Comparison of ENCODE assay signal across 1 cellular context in the genomic region with DNA sequence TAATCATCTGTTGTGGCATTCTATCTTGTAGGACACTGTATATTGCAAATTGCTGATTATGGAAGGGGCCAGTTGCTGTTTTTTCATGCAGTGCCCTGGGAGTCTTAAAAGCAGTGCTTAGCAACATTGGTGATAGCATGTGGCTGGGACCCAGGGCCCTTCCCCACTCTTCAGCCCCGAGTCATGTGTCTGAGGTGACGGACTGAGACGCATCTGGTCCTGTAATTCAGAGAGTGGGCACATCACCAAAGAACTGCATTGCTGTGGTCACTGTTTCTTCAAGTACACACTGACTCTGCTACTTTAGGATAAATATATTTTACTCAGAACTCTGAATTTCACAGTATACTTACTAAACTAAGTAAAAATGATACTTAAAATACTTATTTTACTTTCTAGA.
TF ChIP-seq lines count a peak whose summit lies in the region.

No MANE protein-coding gene starts in this region.

TF ChIP-seq in SK-N-SH treated with all-trans-retinoic acid at 6 μM for 48 hours, 23 proteins besides CTCF, POLR2A, EP300 and RAD21 (continued from another document):
- TF ChIP-seq, protein P1, sequence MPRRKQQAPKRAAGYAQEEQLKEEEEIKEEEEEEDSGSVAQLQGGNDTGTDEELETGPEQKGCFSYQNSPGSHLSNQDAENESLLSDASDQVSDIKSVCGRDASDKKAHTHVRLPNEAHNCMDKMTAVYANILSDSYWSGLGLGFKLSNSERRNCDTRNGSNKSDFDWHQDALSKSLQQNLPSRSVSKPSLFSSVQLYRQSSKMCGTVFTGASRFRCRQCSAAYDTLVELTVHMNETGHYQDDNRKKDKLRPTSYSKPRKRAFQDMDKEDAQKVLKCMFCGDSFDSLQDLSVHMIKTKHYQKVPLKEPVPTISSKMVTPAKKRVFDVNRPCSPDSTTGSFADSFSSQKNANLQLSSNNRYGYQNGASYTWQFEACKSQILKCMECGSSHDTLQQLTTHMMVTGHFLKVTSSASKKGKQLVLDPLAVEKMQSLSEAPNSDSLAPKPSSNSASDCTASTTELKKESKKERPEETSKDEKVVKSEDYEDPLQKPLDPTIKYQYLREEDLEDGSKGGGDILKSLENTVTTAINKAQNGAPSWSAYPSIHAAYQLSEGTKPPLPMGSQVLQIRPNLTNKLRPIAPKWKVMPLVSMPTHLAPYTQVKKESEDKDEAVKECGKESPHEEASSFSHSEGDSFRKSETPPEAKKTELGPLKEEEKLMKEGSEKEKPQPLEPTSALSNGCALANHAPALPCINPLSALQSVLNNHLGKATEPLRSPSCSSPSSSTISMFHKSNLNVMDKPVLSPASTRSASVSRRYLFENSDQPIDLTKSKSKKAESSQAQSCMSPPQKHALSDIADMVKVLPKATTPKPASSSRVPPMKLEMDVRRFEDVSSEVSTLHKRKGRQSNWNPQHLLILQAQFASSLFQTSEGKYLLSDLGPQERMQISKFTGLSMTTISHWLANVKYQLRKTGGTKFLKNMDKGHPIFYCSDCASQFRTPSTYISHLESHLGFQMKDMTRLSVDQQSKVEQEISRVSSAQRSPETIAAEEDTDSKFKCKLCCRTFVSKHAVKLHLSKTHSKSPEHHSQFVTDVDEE (CRISPR knock-in tag; IDR thresholded peaks at IDR 0.05), result no peak
- TF ChIP-seq, protein P2, sequence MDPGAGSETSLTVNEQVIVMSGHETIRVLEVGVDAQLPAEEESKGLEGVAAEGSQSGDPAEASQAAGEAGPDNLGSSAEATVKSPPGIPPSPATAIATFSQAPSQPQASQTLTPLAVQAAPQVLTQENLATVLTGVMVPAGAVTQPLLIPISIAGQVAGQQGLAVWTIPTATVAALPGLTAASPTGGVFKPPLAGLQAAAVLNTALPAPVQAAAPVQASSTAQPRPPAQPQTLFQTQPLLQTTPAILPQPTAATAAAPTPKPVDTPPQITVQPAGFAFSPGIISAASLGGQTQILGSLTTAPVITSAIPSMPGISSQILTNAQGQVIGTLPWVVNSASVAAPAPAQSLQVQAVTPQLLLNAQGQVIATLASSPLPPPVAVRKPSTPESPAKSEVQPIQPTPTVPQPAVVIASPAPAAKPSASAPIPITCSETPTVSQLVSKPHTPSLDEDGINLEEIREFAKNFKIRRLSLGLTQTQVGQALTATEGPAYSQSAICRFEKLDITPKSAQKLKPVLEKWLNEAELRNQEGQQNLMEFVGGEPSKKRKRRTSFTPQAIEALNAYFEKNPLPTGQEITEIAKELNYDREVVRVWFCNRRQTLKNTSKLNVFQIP (CRISPR knock-in tag; IDR thresholded peaks at IDR 0.05; ENCODE audit: borderline replicate concordance, low read depth), result no peak
- TF ChIP-seq, protein P3, sequence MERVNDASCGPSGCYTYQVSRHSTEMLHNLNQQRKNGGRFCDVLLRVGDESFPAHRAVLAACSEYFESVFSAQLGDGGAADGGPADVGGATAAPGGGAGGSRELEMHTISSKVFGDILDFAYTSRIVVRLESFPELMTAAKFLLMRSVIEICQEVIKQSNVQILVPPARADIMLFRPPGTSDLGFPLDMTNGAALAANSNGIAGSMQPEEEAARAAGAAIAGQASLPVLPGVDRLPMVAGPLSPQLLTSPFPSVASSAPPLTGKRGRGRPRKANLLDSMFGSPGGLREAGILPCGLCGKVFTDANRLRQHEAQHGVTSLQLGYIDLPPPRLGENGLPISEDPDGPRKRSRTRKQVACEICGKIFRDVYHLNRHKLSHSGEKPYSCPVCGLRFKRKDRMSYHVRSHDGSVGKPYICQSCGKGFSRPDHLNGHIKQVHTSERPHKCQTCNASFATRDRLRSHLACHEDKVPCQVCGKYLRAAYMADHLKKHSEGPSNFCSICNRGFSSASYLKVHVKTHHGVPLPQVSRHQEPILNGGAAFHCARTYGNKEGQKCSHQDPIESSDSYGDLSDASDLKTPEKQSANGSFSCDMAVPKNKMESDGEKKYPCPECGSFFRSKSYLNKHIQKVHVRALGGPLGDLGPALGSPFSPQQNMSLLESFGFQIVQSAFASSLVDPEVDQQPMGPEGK (CRISPR knock-in tag; IDR thresholded peaks at IDR 0.05; ENCODE audit: borderline replicate concordance), result no peak
- TF ChIP-seq TOX (CRISPR knock-in tag; IDR thresholded peaks at IDR 0.05; ENCODE audit: borderline replicate concordance) (no peak), ZNF70 (CRISPR knock-in tag; IDR thresholded peaks at IDR 0.05) (no peak), OSR1 (CRISPR knock-in tag; IDR thresholded peaks at IDR 0.05) (no peak), ESRRG (CRISPR knock-in tag; IDR thresholded peaks at IDR 0.05) (no peak), GLIS3 (CRISPR knock-in tag; IDR thresholded peaks at IDR 0.05) (no peak), SNAI2 (CRISPR knock-in tag; IDR thresholded peaks at IDR 0.05) (no peak), CSDC2 (CRISPR knock-in tag; IDR thresholded peaks at IDR 0.05) (no peak), ISL1 (CRISPR knock-in tag; IDR thresholded peaks at IDR 0.05) (no peak), ZNF565 (CRISPR knock-in tag; conservative IDR thresholded peaks at IDR 0.05; ENCODE audit: low read depth) (no peak), ZFP30 (CRISPR knock-in tag; IDR thresholded peaks at IDR 0.05) (no peak), BACH2 (CRISPR knock-in tag; IDR thresholded peaks at IDR 0.05; ENCODE audit: borderline replicate concordance) (no peak)
- TF ChIP-seq, protein P4, sequence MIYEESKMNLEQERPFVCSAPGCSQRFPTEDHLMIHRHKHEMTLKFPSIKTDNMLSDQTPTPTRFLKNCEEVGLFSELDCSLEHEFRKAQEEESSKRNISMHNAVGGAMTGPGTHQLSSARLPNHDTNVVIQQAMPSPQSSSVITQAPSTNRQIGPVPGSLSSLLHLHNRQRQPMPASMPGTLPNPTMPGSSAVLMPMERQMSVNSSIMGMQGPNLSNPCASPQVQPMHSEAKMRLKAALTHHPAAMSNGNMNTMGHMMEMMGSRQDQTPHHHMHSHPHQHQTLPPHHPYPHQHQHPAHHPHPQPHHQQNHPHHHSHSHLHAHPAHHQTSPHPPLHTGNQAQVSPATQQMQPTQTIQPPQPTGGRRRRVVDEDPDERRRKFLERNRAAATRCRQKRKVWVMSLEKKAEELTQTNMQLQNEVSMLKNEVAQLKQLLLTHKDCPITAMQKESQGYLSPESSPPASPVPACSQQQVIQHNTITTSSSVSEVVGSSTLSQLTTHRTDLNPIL (CRISPR knock-in tag; IDR thresholded peaks at IDR 0.05; ENCODE audit: low read depth), result no peak
